Comparison of ENCODE assay signal across 2 cellular contexts in the genomic region with DNA sequence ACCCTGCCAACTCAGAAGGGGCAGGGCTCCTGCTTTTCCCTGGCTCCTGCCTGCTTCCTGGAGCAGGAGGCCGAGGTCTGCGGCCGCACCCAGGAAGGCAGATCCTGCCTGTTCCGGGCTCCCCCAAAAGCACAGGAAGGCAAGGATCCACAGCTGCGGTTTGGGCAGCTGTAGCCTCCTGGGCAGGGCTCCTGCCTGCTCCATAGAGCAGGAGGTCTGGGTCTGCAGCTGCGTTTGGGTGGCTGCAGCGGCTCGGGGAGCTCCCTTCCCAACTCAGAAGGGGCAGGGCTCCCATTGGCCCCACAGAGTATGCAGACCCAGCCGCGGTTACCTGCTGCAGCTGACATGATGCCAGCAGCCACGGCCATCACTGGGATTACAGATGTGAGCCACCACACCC.
TF ChIP-seq lines count a peak whose summit lies in the region.

No MANE protein-coding gene starts in this region.

TF ChIP-seq in HepG2, 621 proteins besides CTCF, POLR2A, EP300 and RAD21:
- TF ChIP-seq, protein P1, sequence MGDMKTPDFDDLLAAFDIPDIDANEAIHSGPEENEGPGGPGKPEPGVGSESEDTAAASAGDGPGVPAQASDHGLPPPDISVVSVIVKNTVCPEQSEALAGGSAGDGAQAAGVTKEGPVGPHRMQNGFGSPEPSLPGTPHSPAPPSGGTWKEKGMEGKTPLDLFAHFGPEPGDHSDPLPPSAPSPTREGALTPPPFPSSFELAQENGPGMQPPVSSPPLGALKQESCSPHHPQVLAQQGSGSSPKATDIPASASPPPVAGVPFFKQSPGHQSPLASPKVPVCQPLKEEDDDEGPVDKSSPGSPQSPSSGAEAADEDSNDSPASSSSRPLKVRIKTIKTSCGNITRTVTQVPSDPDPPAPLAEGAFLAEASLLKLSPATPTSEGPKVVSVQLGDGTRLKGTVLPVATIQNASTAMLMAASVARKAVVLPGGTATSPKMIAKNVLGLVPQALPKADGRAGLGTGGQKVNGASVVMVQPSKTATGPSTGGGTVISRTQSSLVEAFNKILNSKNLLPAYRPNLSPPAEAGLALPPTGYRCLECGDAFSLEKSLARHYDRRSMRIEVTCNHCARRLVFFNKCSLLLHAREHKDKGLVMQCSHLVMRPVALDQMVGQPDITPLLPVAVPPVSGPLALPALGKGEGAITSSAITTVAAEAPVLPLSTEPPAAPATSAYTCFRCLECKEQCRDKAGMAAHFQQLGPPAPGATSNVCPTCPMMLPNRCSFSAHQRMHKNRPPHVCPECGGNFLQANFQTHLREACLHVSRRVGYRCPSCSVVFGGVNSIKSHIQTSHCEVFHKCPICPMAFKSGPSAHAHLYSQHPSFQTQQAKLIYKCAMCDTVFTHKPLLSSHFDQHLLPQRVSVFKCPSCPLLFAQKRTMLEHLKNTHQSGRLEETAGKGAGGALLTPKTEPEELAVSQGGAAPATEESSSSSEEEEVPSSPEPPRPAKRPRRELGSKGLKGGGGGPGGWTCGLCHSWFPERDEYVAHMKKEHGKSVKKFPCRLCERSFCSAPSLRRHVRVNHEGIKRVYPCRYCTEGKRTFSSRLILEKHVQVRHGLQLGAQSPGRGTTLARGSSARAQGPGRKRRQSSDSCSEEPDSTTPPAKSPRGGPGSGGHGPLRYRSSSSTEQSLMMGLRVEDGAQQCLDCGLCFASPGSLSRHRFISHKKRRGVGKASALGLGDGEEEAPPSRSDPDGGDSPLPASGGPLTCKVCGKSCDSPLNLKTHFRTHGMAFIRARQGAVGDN (CRISPR knock-in tag; IDR thresholded peaks at IDR 0.05), result peak; percentile 27; the same call in 1 of the 2 replicates
- TF ChIP-seq ZNF34 (CRISPR knock-in tag; IDR thresholded peaks at IDR 0.05; ENCODE audit: borderline replicate concordance), result no peak

TF ChIP-seq in SK-N-SH, 30 proteins besides CTCF, POLR2A, EP300 and RAD21:
- TF ChIP-seq NRF1 (IDR thresholded peaks at IDR 0.05; ENCODE audit: low read depth, low read length), result no peak
- no peak for TF ChIP-seq TEAD4 (IDR thresholded peaks at IDR 0.05; ENCODE audit: borderline replicate concordance, insufficient read depth)
- no peak for TF ChIP-seq ELF1 (IDR thresholded peaks at IDR 0.05)
- no peak for TF ChIP-seq GABPA (IDR thresholded peaks at IDR 0.05; ENCODE audit: low read depth)
- TF ChIP-seq FOSL2 (IDR thresholded peaks at IDR 0.05; ENCODE audit: borderline replicate concordance, low read depth), result no peak
- TF ChIP-seq, protein P2, sequence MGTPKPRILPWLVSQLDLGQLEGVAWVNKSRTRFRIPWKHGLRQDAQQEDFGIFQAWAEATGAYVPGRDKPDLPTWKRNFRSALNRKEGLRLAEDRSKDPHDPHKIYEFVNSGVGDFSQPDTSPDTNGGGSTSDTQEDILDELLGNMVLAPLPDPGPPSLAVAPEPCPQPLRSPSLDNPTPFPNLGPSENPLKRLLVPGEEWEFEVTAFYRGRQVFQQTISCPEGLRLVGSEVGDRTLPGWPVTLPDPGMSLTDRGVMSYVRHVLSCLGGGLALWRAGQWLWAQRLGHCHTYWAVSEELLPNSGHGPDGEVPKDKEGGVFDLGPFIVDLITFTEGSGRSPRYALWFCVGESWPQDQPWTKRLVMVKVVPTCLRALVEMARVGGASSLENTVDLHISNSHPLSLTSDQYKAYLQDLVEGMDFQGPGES (IDR thresholded peaks at IDR 0.05; ENCODE audit: low read depth, low read length), result no peak
- TF ChIP-seq FOXM1 (IDR thresholded peaks at IDR 0.05; ENCODE audit: low read depth), result no peak
- TF ChIP-seq, protein P3, sequence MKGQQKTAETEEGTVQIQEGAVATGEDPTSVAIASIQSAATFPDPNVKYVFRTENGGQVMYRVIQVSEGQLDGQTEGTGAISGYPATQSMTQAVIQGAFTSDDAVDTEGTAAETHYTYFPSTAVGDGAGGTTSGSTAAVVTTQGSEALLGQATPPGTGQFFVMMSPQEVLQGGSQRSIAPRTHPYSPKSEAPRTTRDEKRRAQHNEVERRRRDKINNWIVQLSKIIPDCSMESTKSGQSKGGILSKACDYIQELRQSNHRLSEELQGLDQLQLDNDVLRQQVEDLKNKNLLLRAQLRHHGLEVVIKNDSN (IDR thresholded peaks at IDR 0.05; ENCODE audit: borderline replicate concordance, low read depth), result no peak
- no peak for TF ChIP-seq CHD2 (IDR thresholded peaks at IDR 0.05; ENCODE audit: low read length, partially characterized antibody)
- no peak for TF ChIP-seq YY1 (IDR thresholded peaks at IDR 0.05; ENCODE audit: low read depth)
